1 cellular context compared by ENCODE assay signal in the genomic region with DNA sequence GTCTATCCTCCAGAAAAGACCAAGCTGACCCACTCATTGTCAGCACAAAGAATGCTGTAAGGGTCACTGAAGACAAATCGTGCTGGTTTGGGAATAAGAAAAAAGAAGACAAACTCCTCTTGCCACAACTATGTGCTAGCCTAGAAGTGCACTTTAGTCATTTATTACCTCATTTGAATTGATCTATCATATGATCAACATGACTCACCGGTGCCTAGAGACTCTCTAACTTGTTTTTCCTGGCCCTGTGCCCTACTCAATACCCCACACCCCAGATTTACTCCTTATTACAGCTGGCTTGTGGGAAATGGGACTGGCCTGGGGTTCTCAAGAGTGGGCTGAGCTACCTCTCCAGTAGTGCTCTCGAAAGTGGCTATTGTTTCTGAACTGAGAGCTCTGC.
TF ChIP-seq lines count a peak whose summit lies in the region.

No MANE protein-coding gene starts in this region.

TF ChIP-seq in HCT116, 20 proteins besides CTCF, POLR2A, EP300 and RAD21:
- TF ChIP-seq SP1 (IDR thresholded peaks at IDR 0.05; ENCODE audit: low read depth) (peak; percentile 58), ZNF274 (IDR thresholded peaks at IDR 0.05; ENCODE audit: low read depth, low read length) (no peak), POLR2AphosphoS5 (IDR thresholded peaks at IDR 0.05; ENCODE audit: low read depth, low read length) (0 out of 2 replicates have a peak, but pooled peaks have one; percentile 11), EGR1 (IDR thresholded peaks at IDR 0.05; ENCODE audit: low read depth) (no peak), CEBPB (IDR thresholded peaks at IDR 0.05; ENCODE audit: low read depth) (peak; percentile 28; the same call in 1 of the 2 replicates), JUND (IDR thresholded peaks at IDR 0.05) (peak; percentile 72), ELF1 (IDR thresholded peaks at IDR 0.05; ENCODE audit: borderline replicate concordance, low read depth) (no peak), FOSL1 (IDR thresholded peaks at IDR 0.05; ENCODE audit: low read depth) (peak; percentile 71)
